Comparison of ENCODE assay signal across 8 cellular contexts in the genomic region with DNA sequence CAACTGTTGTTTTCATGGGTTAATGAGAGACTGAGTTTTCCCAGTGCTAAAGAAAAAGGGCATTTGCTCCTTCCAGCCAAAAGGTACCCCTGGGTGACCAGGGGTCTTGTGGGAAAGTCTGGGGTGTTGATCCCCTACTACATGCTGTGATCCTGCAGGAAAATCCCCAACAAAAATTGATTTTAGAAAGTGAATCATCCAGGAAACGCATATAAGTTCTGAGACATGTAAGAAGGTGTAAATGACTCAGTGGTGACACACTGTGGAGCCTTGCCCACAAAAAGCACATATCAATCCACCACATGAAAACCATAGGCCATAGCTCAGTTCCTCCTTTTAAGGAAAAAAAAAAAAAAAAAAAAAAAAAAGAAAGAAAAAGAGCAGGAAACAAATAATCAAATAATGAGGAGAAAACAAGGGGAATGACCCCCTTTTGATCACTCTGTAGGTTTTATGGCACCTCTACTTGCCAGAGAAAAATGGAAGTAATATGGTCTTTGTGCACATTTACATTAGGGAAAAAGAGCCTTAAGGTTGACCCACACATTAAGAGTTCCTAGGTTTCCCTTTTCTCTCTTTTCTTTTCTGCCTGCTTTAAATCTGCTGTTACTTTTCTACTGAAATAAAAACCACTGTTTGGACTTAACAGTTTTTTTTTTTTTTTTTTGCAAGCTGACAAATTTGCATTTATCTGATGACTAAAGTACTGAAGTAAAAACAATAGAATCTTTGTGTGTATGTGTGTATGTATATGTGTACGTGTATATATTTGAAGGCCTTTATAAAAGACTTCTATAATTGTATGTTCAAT.
DNase-seq lines count a peak whose midpoint lies in the region; ATAC-seq and TF ChIP-seq lines count a peak whose summit lies in the region.

No MANE protein-coding gene starts in this region.

- peak overlapping the region; percentile 17 for H3K27ac Mint-ChIP-seq in GM23338

- ATAC-seq in GM18508 (IDR thresholded peaks at IDR 0.05; ENCODE audit: insufficient read depth, unreplicated experiment): peak; percentile 98
- ATAC-seq in GM23338: no peak
- no peak for ATAC-seq in left lobe of liver

- H3K4me3 ChIP-seq in GM23338 (no peak overlapping the region), LNCaP clone FGC (ENCODE audit: low read depth, low read length) (no peak overlapping the region)

- H3K4me3 Mint-ChIP-seq in GM23338: no peak overlapping the region

- H3K4me1 ChIP-seq in GM23338 (ENCODE audit: insufficient read depth): peaks cover 39% of the 10 kb centered on the region

- H3K9me3 Mint-ChIP-seq in GM23338: peaks cover 13% of the 10 kb centered on the region; the same call in 2 of the 3 replicates

- H3K79me2 ChIP-seq in GM23338 (replicated peaks; ENCODE audit: insufficient read depth): peaks cover 5% of the 10 kb centered on the region; the same call in 1 of the 2 replicates

- H3K27me3 ChIP-seq in GM23338 (ENCODE audit: insufficient read depth): no peaks in the 10 kb centered on the region

- no peaks in the 10 kb centered on the region for H3F3A ChIP-seq in GM23338 (replicated peaks; ENCODE audit: low read depth)

- H3K4me1 Mint-ChIP-seq in GM23338: peaks cover 36% of the 10 kb centered on the region

- H3K4me2 ChIP-seq in GM23338: peak overlapping the region; percentile 22

- H2AFZ ChIP-seq in GM23338: no peak overlapping the region

- peaks cover 34% of the 10 kb centered on the region for H3K36me3 Mint-ChIP-seq in GM23338 (ENCODE audit: low read depth)

- no peaks in the 10 kb centered on the region for H3K9me2 ChIP-seq in GM23338 (ENCODE audit: insufficient read depth)

- peaks cover 7% of the 10 kb centered on the region for H3K27me3 Mint-ChIP-seq in GM23338 (ENCODE audit: insufficient read depth, low read depth, poor library complexity)

- H4K20me1 ChIP-seq in GM23338 (replicated peaks; ENCODE audit: insufficient read depth): no peaks in the 10 kb centered on the region

- peak overlapping the region; percentile 91 for H3K27ac ChIP-seq in GM23338 (ENCODE audit: low read depth)

- no peak for TF ChIP-seq CTCF in GM23338 (conservative IDR thresholded peaks at IDR 0.05; ENCODE audit: low read depth in 2 of 2)
- TF ChIP-seq CTCF in LNCaP clone FGC (IDR thresholded peaks at IDR 0.05; ENCODE audit: control insufficient read depth, extremely low read depth, insufficient read depth): peak; percentile 23; the same call in 1 of the 2 replicates

- H3K36me3 ChIP-seq in GM23338 (ENCODE audit: insufficient read depth): peaks cover 6% of the 10 kb centered on the region

- no peak for DNase-seq in GM23338 (ENCODE audit: low spot score)
- DNase-seq in LNCaP clone FGC (ENCODE audit: low read depth): peak; percentile 6
- DNase-seq in fibroblast of the conjunctiva (ENCODE audit: low read depth): peak; percentile 47
- no peak for DNase-seq in left lobe of liver (ENCODE audit: low spot score)
- DNase-seq in NCI-H748 treated with DMSO at 0.1 percent for 48 hours (lab: John Stamatoyannopoulos, UW): no peak
- DNase-seq in NCI-H2081 (lab: John Stamatoyannopoulos, UW): no peak
- DNase-seq in dedifferentiated amniotic fluid mesenchymal stem cell (ENCODE audit: extremely low spot score): no peak

TF ChIP-seq in GM23338, 12 proteins besides CTCF, POLR2A, EP300 and RAD21:
- no peak for TF ChIP-seq JUNB (IDR thresholded peaks at IDR 0.05; ENCODE audit: unreplicated experiment)
- TF ChIP-seq POLR2AphosphoS5 (IDR thresholded peaks at IDR 0.05; ENCODE audit: low read depth): no peak

Comparison
In these comparisons a context has a peak if more than half of its experiments do, and no peak if none do; other contexts are left out.
1. DNase-seq: peak in LNCaP clone FGC (single experiment) and fibroblast of the conjunctiva (single experiment); none in GM23338 (single experiment), left lobe of liver (single experiment), NCI-H748 treated with DMSO at 0.1 percent for 48 hours (single experiment), NCI-H2081 (0 of 2) and dedifferentiated amniotic fluid mesenchymal stem cell (single experiment).